ENCODE assay signal across 8 cellular contexts in genomic region chrX:30653415-30654131, GRCh38. TPM values are rescaled to one million over a fixed set of nuclear protein-coding genes. Genes with fewer than 3 reads are reported as not detected.
DNase-seq lines count a peak whose midpoint lies in the region; ATAC-seq and TF ChIP-seq lines count a peak whose summit lies in the region.

GK (plus strand) TSS chrX:30653423; CDS start chrX:30653538, 115 bp downstream.

- H3K9me2 ChIP-seq in PC-9 (ENCODE audit: insufficient read depth) = no peaks in the 10 kb centered on the region

- peak; percentile 8 for ATAC-seq in HG02759 (IDR thresholded peaks at IDR 0.05; ENCODE audit: unreplicated experiment)
- ATAC-seq in stimulated activated effector memory CD8-positive, alpha-beta T cell treated with anti-CD3 and anti-CD28 coated beads, Interleukin-12 subunit alpha, Interleukin-12 subunit beta, amount 100 ng/mL, for 72 hours = peak; percentile 1

- no peaks in the 10 kb centered on the region for H4K20me1 ChIP-seq in PC-9 (ENCODE audit: insufficient read depth)

- peak within 1 kb of the TSS; percentile 98 for H2AFZ ChIP-seq in PC-9

- H3K27ac Mint-ChIP-seq in activated CD4-positive, alpha-beta T cell treated with anti-CD3 and anti-CD28 coated beads, Interleukin-2, amount 10 ng/mL, durations not matched to agents 24 days and 14 days = peak within 1 kb of the TSS; percentile 99
- H3K27ac Mint-ChIP-seq in MCF 10A (ENCODE audit: low read depth, unreplicated experiment) = peak within 1 kb of the TSS; percentile 59
- peak within 1 kb of the TSS; percentile 92 for H3K27ac Mint-ChIP-seq in stimulated activated effector memory CD8-positive, alpha-beta T cell treated with anti-CD3 and anti-CD28 coated beads, Interleukin-12 subunit alpha, Interleukin-12 subunit beta, amount 100 ng/mL, for 72 hours

- CTCF ChIA-PET in PC-9 (lab: Charles Lee) = no interaction called here
- CTCF ChIA-PET in MCF 10A (lab: Yijun Ruan, JAX) = no interaction called here

- H3K4me3 ChIP-seq in PC-9 = peak within 1 kb of the TSS; percentile 83

- 0 out of 2 replicates have a peak, but pooled peaks cover 6% of the 10 kb centered on the region for H3K4me1 ChIP-seq in PC-9 (replicated peaks; ENCODE audit: insufficient read depth)

- BruUV-seq in PC-9 (replicated peaks; lab: Mats Ljungman, UMichigan) = TSS peak; percentile 57
- TSS peak; percentile 57 for BruUV-seq in MCF 10A (replicated peaks; lab: Mats Ljungman, UMichigan)

- no peaks in the 10 kb centered on the region for H3K36me3 ChIP-seq in PC-9 (ENCODE audit: low read depth)

- no peaks in the 10 kb centered on the region for H3K27me3 Mint-ChIP-seq in activated CD4-positive, alpha-beta T cell treated with anti-CD3 and anti-CD28 coated beads, Interleukin-2, amount 10 ng/mL, durations not matched to agents 24 days and 14 days
- H3K27me3 Mint-ChIP-seq in MCF 10A (ENCODE audit: insufficient read depth, unreplicated experiment) = no peaks in the 10 kb centered on the region

- no peaks in the 10 kb centered on the region; the same call in 1 of the 2 replicates for H3F3A ChIP-seq in PC-9 (ENCODE audit: insufficient read depth, low read depth)

- H3K36me3 Mint-ChIP-seq in activated CD4-positive, alpha-beta T cell treated with anti-CD3 and anti-CD28 coated beads, Interleukin-2, amount 10 ng/mL, durations not matched to agents 24 days and 14 days (ENCODE audit: low read depth) = peaks cover 22% of the 10 kb centered on the region
- H3K36me3 Mint-ChIP-seq in MCF 10A (ENCODE audit: insufficient read depth, unreplicated experiment) = no peaks in the 10 kb centered on the region
- no peaks in the 10 kb centered on the region for H3K36me3 Mint-ChIP-seq in stimulated activated effector memory CD8-positive, alpha-beta T cell treated with anti-CD3 and anti-CD28 coated beads, Interleukin-12 subunit alpha, Interleukin-12 subunit beta, amount 100 ng/mL, for 72 hours

- H3K27ac ChIP-seq in PC-9 = no peak within 1 kb of the TSS

- no peaks in the 10 kb centered on the region for H3K9me3 Mint-ChIP-seq in activated CD4-positive, alpha-beta T cell treated with anti-CD3 and anti-CD28 coated beads, Interleukin-2, amount 10 ng/mL, durations not matched to agents 24 days and 14 days
- no peaks in the 10 kb centered on the region for H3K9me3 Mint-ChIP-seq in MCF 10A (ENCODE audit: unreplicated experiment)
- H3K9me3 Mint-ChIP-seq in stimulated activated effector memory CD8-positive, alpha-beta T cell treated with anti-CD3 and anti-CD28 coated beads, Interleukin-12 subunit alpha, Interleukin-12 subunit beta, amount 100 ng/mL, for 72 hours = no peaks in the 10 kb centered on the region

- DNase-seq in activated CD4-positive, alpha-beta T cell treated with anti-CD3 and anti-CD28 coated beads, Interleukin-2, amount 10 ng/mL, durations not matched to agents 24 days and 14 days = no peak
- no peak for DNase-seq in activated CD4-positive, alpha-beta T cell treated with anti-CD3 and anti-CD28 coated beads for 48 hours
- DNase-seq in PC-9 (peak in 1 of 2 experiments; percentile 18), MCF 10A (ENCODE audit: unreplicated experiment) (peak; percentile 14), kidney tubule cell (ENCODE audit: low spot score) (peak; percentile 14), NCI-H187 treated with DMSO at 0.1 percent for 48 hours (lab: John Stamatoyannopoulos, UW) (no peak)
- no peak for DNase-seq in stimulated activated effector memory CD8-positive, alpha-beta T cell treated with anti-CD3 and anti-CD28 coated beads, Interleukin-12 subunit alpha, Interleukin-12 subunit beta, amount 100 ng/mL, for 72 hours (ENCODE audit: low spot score in 2 of 2)

- peaks cover 35% of the 10 kb centered on the region for H3K4me1 Mint-ChIP-seq in activated CD4-positive, alpha-beta T cell treated with anti-CD3 and anti-CD28 coated beads, Interleukin-2, amount 10 ng/mL, durations not matched to agents 24 days and 14 days
- H3K4me1 Mint-ChIP-seq in MCF 10A (ENCODE audit: insufficient read depth, unreplicated experiment) = peaks cover 12% of the 10 kb centered on the region
- H3K4me1 Mint-ChIP-seq in stimulated activated effector memory CD8-positive, alpha-beta T cell treated with anti-CD3 and anti-CD28 coated beads, Interleukin-12 subunit alpha, Interleukin-12 subunit beta, amount 100 ng/mL, for 72 hours = peaks cover 25% of the 10 kb centered on the region

- no peaks in the 10 kb centered on the region for H3K9me3 ChIP-seq in PC-9 (ENCODE audit: insufficient read depth, low read depth)

- H3K4me3 Mint-ChIP-seq in activated CD4-positive, alpha-beta T cell treated with anti-CD3 and anti-CD28 coated beads, Interleukin-2, amount 10 ng/mL, durations not matched to agents 24 days and 14 days = peak within 1 kb of the TSS; percentile 92
- H3K4me3 Mint-ChIP-seq in MCF 10A (ENCODE audit: unreplicated experiment) = peak within 1 kb of the TSS; percentile 55
- peak within 1 kb of the TSS; percentile 81 for H3K4me3 Mint-ChIP-seq in stimulated activated effector memory CD8-positive, alpha-beta T cell treated with anti-CD3 and anti-CD28 coated beads, Interleukin-12 subunit alpha, Interleukin-12 subunit beta, amount 100 ng/mL, for 72 hours

- POLR2A ChIA-PET in PC-9 (lab: Charles Lee; ENCODE audit: unreplicated experiment) = no interaction called here
- POLR2A ChIA-PET in MCF 10A (lab: Yijun Ruan, JAX) = interaction anchor here (0.6 kb wide), 1 partner anchor 27 kb away, joined by 3 read pairs; no protein-coding TSS in a partner anchor

- intact Hi-C loops in activated CD4-positive, alpha-beta T cell treated with anti-CD3 and anti-CD28 coated beads, Interleukin-2, amount 10 ng/mL, durations not matched to agents 24 days and 14 days (cut with micrococcal nuclease) = loop anchor here (5.0 to 10.0 kb wide), 2 partner anchors 179 to 441 kb away; no protein-coding TSS in a partner anchor
- intact Hi-C loops in PC-9 (cut with micrococcal nuclease; ENCODE audit: unreplicated experiment) = no loop called here
- intact Hi-C loops in MCF 10A (cut with micrococcal nuclease) = loop anchor here (10.0 kb wide), 1 partner anchor 79 kb away; the partner anchor contains the start of gene TASL

- TF ChIP-seq CTCF in PC-9 (conservative IDR thresholded peaks at IDR 0.05) (no peak), MCF 10A (IDR thresholded peaks at IDR 0.05; ENCODE audit: unreplicated experiment) (no peak)

- peak within 1 kb of the TSS; percentile 86 for H3K4me2 ChIP-seq in PC-9

- H3K79me2 ChIP-seq in PC-9 (ENCODE audit: low read depth) = no peaks in the 10 kb centered on the region

- H3K27me3 ChIP-seq in PC-9 (ENCODE audit: insufficient read depth, low read depth) = no peaks in the 10 kb centered on the region

RNA-seq across cellular contexts. Expression of gene GK, which starts in this region (rescaled TPM):
- total RNA-seq in activated CD4-positive, alpha-beta T cell treated with anti-CD3 and anti-CD28 coated beads, Interleukin-2, amount 10 ng/mL, durations not matched to agents 24 days and 14 days = 67.0 and 67.5 TPM in 2 replicates
- total RNA-seq in PC-9 (2021) = 4.8 and 5.4 TPM in 2 replicates
- total RNA-seq in MCF 10A (2022) = 10.1 and 18.0 TPM in 2 replicates

Comparison
In these comparisons a context has a peak if more than half of its experiments do, and no peak if none do; other contexts are left out.
1. DNase-seq: peak in MCF 10A (single experiment) and kidney tubule cell (single experiment); none in activated CD4-positive, alpha-beta T cell treated with anti-CD3 and anti-CD28 coated beads, Interleukin-2, amount 10 ng/mL, durations not matched to agents 24 days and 14 days (single experiment), activated CD4-positive, alpha-beta T cell treated with anti-CD3 and anti-CD28 coated beads for 48 hours (single experiment), stimulated activated effector memory CD8-positive, alpha-beta T cell treated with anti-CD3 and anti-CD28 coated beads, Interleukin-12 subunit alpha, Interleukin-12 subunit beta, amount 100 ng/mL, for 72 hours (0 of 2) and NCI-H187 treated with DMSO at 0.1 percent for 48 hours (single experiment).
2. Peak in every context shown above with its lines, with median percentiles within 50 percentile points of each other: H3K27ac Mint-ChIP-seq and H3K4me3 Mint-ChIP-seq.